ENCODE assay signal across 8 cellular contexts in genomic region chr6:131134950-131135243, GRCh38. TPM values are rescaled to one million over a fixed set of nuclear protein-coding genes. Genes with fewer than 3 reads are reported as not detected.
DNase-seq lines count a peak whose midpoint lies in the region; ATAC-seq and TF ChIP-seq lines count a peak whose summit lies in the region.

No MANE protein-coding gene starts in this region.

- no peaks in the 10 kb centered on the region for H3K9me3 ChIP-seq in sigmoid colon

- H3K27ac ChIP-seq in sigmoid colon, result peak overlapping the region; percentile 92 to 96 (median 96)

- DNase-seq in GM12865 (ENCODE audit: low read depth) (no peak), fibroblast of the conjunctiva (ENCODE audit: low read depth) (peak; percentile 45), sigmoid colon (no peak), middle frontal gyrus (ENCODE audit: extremely low spot score, low spot score) (no peak), NCI-H2081 (lab: John Stamatoyannopoulos, UW) (no peak)
- DNase-seq in NK-92 treated with Interleukin-12 subunit alpha and Interleukin-12 subunit beta, amount 100 ng/mL, for 24 hours (lab: John Stamatoyannopoulos, UW), result no peak

- TF ChIP-seq POLR2A in sigmoid colon (IDR thresholded peaks at IDR 0.05), result no peak

- H3K4me1 ChIP-seq in sigmoid colon, result peaks cover 0 to 21% (median 10%) of the 10 kb centered on the region in 4 donors

- H3K36me3 ChIP-seq in sigmoid colon, result no peaks in the 10 kb centered on the region

- no peak for TF ChIP-seq EP300 in sigmoid colon (IDR thresholded peaks at IDR 0.05)

- H3K27me3 ChIP-seq in sigmoid colon, result no peaks in the 10 kb centered on the region

- no peak for ATAC-seq in HG02588 (IDR thresholded peaks at IDR 0.05; ENCODE audit: unreplicated experiment)

- no peak for TF ChIP-seq CTCF in GM12865 (IDR thresholded peaks at IDR 0.05; ENCODE audit: insufficient read depth, low read depth, low read length, missing control alignments)
- TF ChIP-seq CTCF in WI38 (IDR thresholded peaks at IDR 0.05; ENCODE audit: low read depth, low read length), result no peak
- no peak for TF ChIP-seq CTCF in sigmoid colon (IDR thresholded peaks at IDR 0.05)

- peak overlapping the region; percentile 62 for H3K4me3 ChIP-seq in GM12865 (ENCODE audit: low read depth, low read length)
- peak overlapping the region; percentile 71 for H3K4me3 ChIP-seq in WI38 (ENCODE audit: low read depth, low read length)
- peak overlapping the region; percentile 59 to 88 (median 82) for H3K4me3 ChIP-seq in sigmoid colon

- 4 to 9% methylated on average over 4 of the region's 4 CpGs for WGBS in sigmoid colon, 2 donors

- intact Hi-C loops in sigmoid colon (cut with DNase I), result no loop called here

RNA-seq across cellular contexts. Expression of gene AKAP7, which starts 0.4 kb away (rescaled TPM):
- total RNA-seq in sigmoid colon, result 10 to 100 TPM; 18.7 to 23.8 (median 21.9) TPM
- 10 to 100 TPM in 2 of 3 donors, 1 to 10 TPM in 1; 7.9 to 13.2 (median 12.7) TPM for polyA plus RNA-seq in sigmoid colon
